ENCODE assay signal across 25 cellular contexts in the genomic region with DNA sequence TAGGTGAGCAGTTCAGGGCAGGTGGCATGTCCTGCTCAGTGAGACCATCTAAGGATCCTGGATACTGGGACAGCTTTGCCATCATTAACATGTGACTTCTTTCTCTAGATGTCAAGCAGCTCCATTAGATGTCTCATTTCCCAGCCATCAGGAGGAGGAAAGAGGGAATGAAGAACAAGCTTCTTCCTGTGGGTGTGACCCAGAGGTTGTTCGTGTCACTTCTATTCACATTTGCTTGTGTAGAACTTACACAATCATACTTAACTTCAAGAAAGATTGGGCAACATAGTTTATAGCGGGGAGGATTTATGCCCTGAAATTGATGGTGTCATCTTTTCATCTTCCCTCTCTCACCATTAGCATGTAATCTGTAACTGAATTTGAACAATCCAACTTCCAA.
A peak's percentile ranks its signal among the peaks of the same experiment; 100 is the strongest.
DNase-seq lines count a peak whose midpoint lies in the region; ATAC-seq and TF ChIP-seq lines count a peak whose summit lies in the region.
"Had no signal": no experiment of that assay in that cellular context is flagged by ENCODE, and none has a peak within 500 bp of the region (broad histone marks: within the 10 kb centered on the region; RNA-seq: fewer than 3 reads in every experiment).

No MANE protein-coding gene starts in this region.

- TF ChIP-seq CTCF in heart left ventricle (IDR thresholded peaks at IDR 0.05) (no peak), epithelial cell of esophagus (IDR thresholded peaks at IDR 0.05; ENCODE audit: insufficient read depth, low read depth, low read length, missing control alignments) (no peak), stomach (IDR thresholded peaks at IDR 0.05) (no peak)

- H3K4me3 ChIP-seq in heart left ventricle (no peak overlapping the region), epithelial cell of esophagus (ENCODE audit: low read length) (no peak overlapping the region), stomach (no peak overlapping the region)
- H3K4me3 ChIP-seq: cardiac muscle cell, GM12878, spleen had no signal

- TF ChIP-seq EP300 in stomach (IDR thresholded peaks at IDR 0.05): no peak

- H3K36me3 ChIP-seq in heart left ventricle (no peaks in the 10 kb centered on the region), stomach (no peaks in the 10 kb centered on the region)
- H3K36me3 ChIP-seq: BE2C, cardiac muscle cell, spleen had no signal

- H3K4me1 ChIP-seq in heart left ventricle (peaks cover 0 to 14% (median 0%) of the 10 kb centered on the region in 12 donors), stomach (peaks cover 0 to 19% (median 2%) of the 10 kb centered on the region in 4 donors)
- H3K4me1 ChIP-seq: BE2C, spleen had no signal

- H3K4me3 Mint-ChIP-seq in natural killer cell treated with Interleukin-12 subunit alpha and Interleukin-12 subunit beta and Interleukin-15 and Interleukin-18, amount 100 ng/mL, for 72 hours: no peak overlapping the region
- H3K4me3 Mint-ChIP-seq: activated T-cell treated with anti-CD3 and anti-CD28 coated beads, Interleukin-2, amount 50 U/mL, for 4 hours; endodermal cell; naive thymus-derived CD8-positive, alpha-beta T cell; stimulated activated effector memory CD8-positive, alpha-beta T cell treated with anti-CD3 and anti-CD28 coated beads, Interleukin-12 subunit alpha, Interleukin-12 subunit beta, amount 100 ng/mL, for 72 hours; T-helper 1 cell treated with Interleukin-12 subunit alpha and Interleukin-12 subunit beta and Interleukin-4 antibody, amounts not matched to agents 30 μg/mL and 1 μg/mL, for 36 hours had no signal

- ATAC-seq in heart left ventricle (no peak), Right ventricle myocardium inferior (no peak), GM19351 (IDR thresholded peaks at IDR 0.05; ENCODE audit: unreplicated experiment) (no peak)
- no peak for ATAC-seq in natural killer cell treated with Interleukin-12 subunit alpha and Interleukin-12 subunit beta and Interleukin-15 and Interleukin-18, amount 100 ng/mL, for 72 hours
- ATAC-seq: activated T-cell treated with anti-CD3 and anti-CD28 coated beads, Interleukin-2, amount 50 U/mL, for 4 hours; GM12878; naive thymus-derived CD8-positive, alpha-beta T cell; stimulated activated effector memory CD8-positive, alpha-beta T cell treated with anti-CD3 and anti-CD28 coated beads, Interleukin-12 subunit alpha, Interleukin-12 subunit beta, amount 100 ng/mL, for 72 hours had no signal

- H3K27me3 ChIP-seq in heart left ventricle: no peaks in the 10 kb centered on the region
- no peaks in the 10 kb centered on the region for H3K27me3 ChIP-seq in stomach
- H3K27me3 ChIP-seq: BE2C, cardiac muscle cell, spleen had no signal

- no peaks in the 10 kb centered on the region for H3K36me3 Mint-ChIP-seq in natural killer cell treated with Interleukin-12 subunit alpha and Interleukin-12 subunit beta and Interleukin-15 and Interleukin-18, amount 100 ng/mL, for 72 hours
- H3K36me3 Mint-ChIP-seq: naive thymus-derived CD8-positive, alpha-beta T cell; stimulated activated effector memory CD8-positive, alpha-beta T cell treated with anti-CD3 and anti-CD28 coated beads, Interleukin-12 subunit alpha, Interleukin-12 subunit beta, amount 100 ng/mL, for 72 hours had no signal

- DNase-seq in heart left ventricle (no peak), Right ventricle myocardium inferior (ENCODE audit: missing footprints) (no peak), NOMO-1 treated with DMSO at 0.1 percent for 48 hours (lab: John Stamatoyannopoulos, UW; ENCODE audit: unreplicated experiment) (peak; percentile 90), epithelial cell of esophagus (ENCODE audit: low read depth) (peak; percentile 20), stomach (no peak), activated gamma-delta T cell (lab: John Stamatoyannopoulos, UW) (no peak)
- no peak for DNase-seq in natural killer cell treated with Interleukin-12 subunit alpha and Interleukin-12 subunit beta and Interleukin-15 and Interleukin-18, amount 100 ng/mL, for 72 hours (ENCODE audit: low spot score)
- DNase-seq: activated CD4-positive, alpha-beta T cell treated with anti-CD3 and anti-CD28 coated beads for 4 hours; activated naive CD4-positive, alpha-beta T cell treated with Interleukin-2 at 50 U/mL for 16 hours; activated T-cell treated with anti-CD3 and anti-CD28 coated beads, Interleukin-2, amount 50 U/mL, for 4 hours; amniotic stem cell; BE2C; DND-41; endodermal cell; naive thymus-derived CD8-positive, alpha-beta T cell; NCI-H1092 treated with DMSO at 0.1 percent for 48 hours; NCI-H2029 treated with DMSO at 0.1 percent for 48 hours; NCI-H774; spleen; stimulated activated CD4-positive, alpha-beta T cell treated with anti-CD3 and anti-CD28 coated beads, Interleukin-2, amount 100 ng/mL, for 48 hours had no signal

- no peak for TF ChIP-seq POLR2A in heart left ventricle (IDR thresholded peaks at IDR 0.05)
- no peak for TF ChIP-seq POLR2A in stomach (IDR thresholded peaks at IDR 0.05)

- H3K27ac Mint-ChIP-seq in natural killer cell treated with Interleukin-12 subunit alpha and Interleukin-12 subunit beta and Interleukin-15 and Interleukin-18, amount 100 ng/mL, for 72 hours: no peak overlapping the region
- H3K27ac Mint-ChIP-seq: endodermal cell; naive thymus-derived CD8-positive, alpha-beta T cell; stimulated activated effector memory CD8-positive, alpha-beta T cell treated with anti-CD3 and anti-CD28 coated beads, Interleukin-12 subunit alpha, Interleukin-12 subunit beta, amount 100 ng/mL, for 72 hours; T-helper 1 cell treated with Interleukin-12 subunit alpha and Interleukin-12 subunit beta and Interleukin-4 antibody, amounts not matched to agents 30 μg/mL and 1 μg/mL, for 36 hours had no signal

- WGBS in heart left ventricle, 4 donors: 78 to 90% (median 86%) methylated on average over 2 of the region's 2 CpGs
- 68 to 87% (median 80%) methylated on average over 2 of the region's 2 CpGs for WGBS in stomach, 5 donors

- intact Hi-C loops in heart left ventricle (cut with DNase I) (no loop called here), Right ventricle myocardium inferior (cut with DNase I) (loop anchor here (5.0 to 10.0 kb wide), 2 partner anchors 163 to 599 kb away; no protein-coding TSS in a partner anchor), stomach (cut with DNase I; ENCODE audit: low total_unique reads) (no loop called here)

- no peaks in the 10 kb centered on the region for H3K9me3 ChIP-seq in heart left ventricle
- no peaks in the 10 kb centered on the region for H3K9me3 ChIP-seq in stomach
- H3K9me3 ChIP-seq: BE2C, spleen had no signal

- peaks cover 8 to 14% of the 10 kb centered on the region in 2 donors for H3K27me3 Mint-ChIP-seq in natural killer cell treated with Interleukin-12 subunit alpha and Interleukin-12 subunit beta and Interleukin-15 and Interleukin-18, amount 100 ng/mL, for 72 hours

- no peaks in the 10 kb centered on the region for H3K9me3 Mint-ChIP-seq in natural killer cell treated with Interleukin-12 subunit alpha and Interleukin-12 subunit beta and Interleukin-15 and Interleukin-18, amount 100 ng/mL, for 72 hours
- H3K9me3 Mint-ChIP-seq: activated T-cell treated with anti-CD3 and anti-CD28 coated beads, Interleukin-2, amount 50 U/mL, for 4 hours; endodermal cell; stimulated activated effector memory CD8-positive, alpha-beta T cell treated with anti-CD3 and anti-CD28 coated beads, Interleukin-12 subunit alpha, Interleukin-12 subunit beta, amount 100 ng/mL, for 72 hours; T-helper 1 cell treated with Interleukin-12 subunit alpha and Interleukin-12 subunit beta and Interleukin-4 antibody, amounts not matched to agents 30 μg/mL and 1 μg/mL, for 36 hours had no signal

- H3K4me1 Mint-ChIP-seq in natural killer cell treated with Interleukin-12 subunit alpha and Interleukin-12 subunit beta and Interleukin-15 and Interleukin-18, amount 100 ng/mL, for 72 hours (ENCODE audit: low read depth in 2 of 2): no peaks in the 10 kb centered on the region
- H3K4me1 Mint-ChIP-seq: endodermal cell; stimulated activated effector memory CD8-positive, alpha-beta T cell treated with anti-CD3 and anti-CD28 coated beads, Interleukin-12 subunit alpha, Interleukin-12 subunit beta, amount 100 ng/mL, for 72 hours had no signal

- H3K27ac ChIP-seq in heart left ventricle: peak overlapping the region; percentile 27 to 84 (median 50)
- peak overlapping the region; percentile 4 to 83 (median 70) for H3K27ac ChIP-seq in stomach
- H3K27ac ChIP-seq: cardiac muscle cell, spleen had no signal

Comparison
In these comparisons a context has a peak if more than half of its experiments do, and no peak if none do; other contexts are left out.
1. DNase-seq: peak in NOMO-1 treated with DMSO at 0.1 percent for 48 hours (single experiment) and epithelial cell of esophagus (single experiment); none in heart left ventricle (0 of 5), Right ventricle myocardium inferior (single experiment), stomach (single experiment), activated gamma-delta T cell (single experiment) and natural killer cell treated with Interleukin-12 subunit alpha and Interleukin-12 subunit beta and Interleukin-15 and Interleukin-18, amount 100 ng/mL, for 72 hours (single experiment).